8 cellular contexts compared by ENCODE assay signal in genomic region chr17:76672270-76672851, GRCh38. TPM values are rescaled to one million over a fixed set of nuclear protein-coding genes. Genes with fewer than 3 reads are reported as not detected.
DNase-seq lines count a peak whose midpoint lies in the region; ATAC-seq, FAIRE-seq and TF ChIP-seq lines count a peak whose summit lies in the region.

No MANE protein-coding gene starts in this region.

- no peaks in the 10 kb centered on the region for H3K36me3 Mint-ChIP-seq in activated T-cell treated with anti-CD3 and anti-CD28 coated beads, Interleukin-2, amount 50 U/mL, for 72 hours (ENCODE audit: insufficient read depth in 2 of 2)
- no peaks in the 10 kb centered on the region for H3K36me3 Mint-ChIP-seq in activated T-helper 1 cell treated with anti-CD3 and anti-CD28 coated beads, Interleukin-12 subunit alpha, Interleukin-12 subunit beta, Interleukin-2, Interleukin-4 antibody, amounts not matched to agents 30 ng/mL and 10 ng/mL and 1 ng/mL, durations not matched to agents 14 hours and 24 hours and 36 hours (ENCODE audit: low read depth)

- H3K27me3 ChIP-seq in suprapubic skin, result no peaks in the 10 kb centered on the region

- TF ChIP-seq EP300 in suprapubic skin (IDR thresholded peaks at IDR 0.05), result no peak

- H3K9ac ChIP-seq in kidney (ENCODE audit: low read length in 2 of 2), result peak overlapping the region; percentile 65 to 94

- intact Hi-C loops in activated T-helper 1 cell treated with anti-CD3 and anti-CD28 coated beads, Interleukin-12 subunit alpha, Interleukin-12 subunit beta, Interleukin-2, Interleukin-4 antibody, amounts not matched to agents 30 ng/mL and 10 ng/mL and 1 ng/mL, durations not matched to agents 14 hours and 24 hours and 36 hours (cut with micrococcal nuclease), result loop anchor here (5.0 kb wide), 1 partner anchor 150 kb away; no protein-coding TSS in a partner anchor
- intact Hi-C loops in kidney (cut with DNase I), result no loop called here

- ATAC-seq in activated T-cell treated with anti-CD3 and anti-CD28 coated beads, Interleukin-2, amount 50 U/mL, for 72 hours (replicated peaks in 1 of 2), result no peak
- ATAC-seq in GM21447 (IDR thresholded peaks at IDR 0.05; ENCODE audit: unreplicated experiment), result no peak

- no peaks in the 10 kb centered on the region for H3K36me3 ChIP-seq in kidney (ENCODE audit: control insufficient read depth in 1 of 2, insufficient read depth in 2 of 2, low read length in 2 of 2)
- H3K36me3 ChIP-seq in suprapubic skin, result peaks cover under 1% of the 10 kb centered on the region

- WGBS in suprapubic skin, result 52% methylated on average over 13 of the region's 13 CpGs

- H3K27ac ChIP-seq in kidney (ENCODE audit: low read depth in 2 of 2, low read length in 2 of 2) (peak overlapping the region; percentile 88 to 95), suprapubic skin (peak overlapping the region; percentile 90)

- H3K27ac Mint-ChIP-seq in activated T-cell treated with anti-CD3 and anti-CD28 coated beads, Interleukin-2, amount 50 U/mL, for 72 hours, result peak overlapping the region; percentile 83
- H3K27ac Mint-ChIP-seq in activated T-helper 1 cell treated with anti-CD3 and anti-CD28 coated beads, Interleukin-12 subunit alpha, Interleukin-12 subunit beta, Interleukin-2, Interleukin-4 antibody, amounts not matched to agents 30 ng/mL and 10 ng/mL and 1 ng/mL, durations not matched to agents 14 hours and 24 hours and 36 hours, result peak overlapping the region; percentile 90

- peaks cover 54% of the 10 kb centered on the region for H3K4me1 Mint-ChIP-seq in activated T-cell treated with anti-CD3 and anti-CD28 coated beads, Interleukin-2, amount 50 U/mL, for 72 hours (ENCODE audit: low read depth)
- peaks cover 30% of the 10 kb centered on the region for H3K4me1 Mint-ChIP-seq in activated T-helper 1 cell treated with anti-CD3 and anti-CD28 coated beads, Interleukin-12 subunit alpha, Interleukin-12 subunit beta, Interleukin-2, Interleukin-4 antibody, amounts not matched to agents 30 ng/mL and 10 ng/mL and 1 ng/mL, durations not matched to agents 14 hours and 24 hours and 36 hours (ENCODE audit: low read depth)

- no peak for FAIRE-seq in kidney (lab: Jason Lieb, UNC)

- H3K27me3 Mint-ChIP-seq in activated T-cell treated with anti-CD3 and anti-CD28 coated beads, Interleukin-2, amount 50 U/mL, for 72 hours (ENCODE audit: low read depth), result no peaks in the 10 kb centered on the region
- peaks cover 5% of the 10 kb centered on the region for H3K27me3 Mint-ChIP-seq in activated T-helper 1 cell treated with anti-CD3 and anti-CD28 coated beads, Interleukin-12 subunit alpha, Interleukin-12 subunit beta, Interleukin-2, Interleukin-4 antibody, amounts not matched to agents 30 ng/mL and 10 ng/mL and 1 ng/mL, durations not matched to agents 14 hours and 24 hours and 36 hours (ENCODE audit: insufficient read depth)

- no peak for TF ChIP-seq POLR2A in suprapubic skin (IDR thresholded peaks at IDR 0.05)

- peaks cover 0 to 3% of the 10 kb centered on the region in 2 donors for H3K9me3 Mint-ChIP-seq in activated T-cell treated with anti-CD3 and anti-CD28 coated beads, Interleukin-2, amount 50 U/mL, for 72 hours
- no peaks in the 10 kb centered on the region for H3K9me3 Mint-ChIP-seq in activated T-helper 1 cell treated with anti-CD3 and anti-CD28 coated beads, Interleukin-12 subunit alpha, Interleukin-12 subunit beta, Interleukin-2, Interleukin-4 antibody, amounts not matched to agents 30 ng/mL and 10 ng/mL and 1 ng/mL, durations not matched to agents 14 hours and 24 hours and 36 hours

- H3K4me1 ChIP-seq in kidney (ENCODE audit: control insufficient read depth in 1 of 2, insufficient read depth in 1 of 2, low read depth in 1 of 2, low read length in 2 of 2) (peaks cover 14 to 16% of the 10 kb centered on the region in 2 donors), suprapubic skin (peaks cover 26% of the 10 kb centered on the region)

- no peak for TF ChIP-seq CTCF in kidney (IDR thresholded peaks at IDR 0.05; ENCODE audit: borderline replicate concordance, extremely low read depth, insufficient read depth)
- TF ChIP-seq CTCF in suprapubic skin (IDR thresholded peaks at IDR 0.05), result no peak

- H3K4me3 ChIP-seq in kidney (ENCODE audit: low read length in 2 of 2), result peak overlapping the region; percentile 73 to 92
- H3K4me3 ChIP-seq in suprapubic skin, result peak overlapping the region; percentile 62

- DNase-seq in activated T-cell treated with anti-CD3 and anti-CD28 coated beads, Interleukin-2, amount 50 U/mL, for 72 hours, result no peak
- DNase-seq in activated T-cell treated with anti-CD3 and anti-CD28 coated beads for 4 hours, result no peak
- no peak for DNase-seq in activated T-helper 1 cell treated with anti-CD3 and anti-CD28 coated beads, Interleukin-12 subunit alpha, Interleukin-12 subunit beta, Interleukin-2, Interleukin-4 antibody, amounts not matched to agents 30 ng/mL and 10 ng/mL and 1 ng/mL, durations not matched to agents 14 hours and 24 hours and 36 hours (ENCODE audit: low spot score)
- DNase-seq in kidney, result no peak
- no peak for DNase-seq in suprapubic skin (ENCODE audit: low spot score in 2 of 2)
- DNase-seq in hypothalamus (lab: John Stamatoyannopoulos, UW), result no peak
- no peak for DNase-seq in ureter (ENCODE audit: low spot score)

- peak overlapping the region; percentile 90 to 96 for H3K4me3 Mint-ChIP-seq in activated T-cell treated with anti-CD3 and anti-CD28 coated beads, Interleukin-2, amount 50 U/mL, for 72 hours
- H3K4me3 Mint-ChIP-seq in activated T-helper 1 cell treated with anti-CD3 and anti-CD28 coated beads, Interleukin-12 subunit alpha, Interleukin-12 subunit beta, Interleukin-2, Interleukin-4 antibody, amounts not matched to agents 30 ng/mL and 10 ng/mL and 1 ng/mL, durations not matched to agents 14 hours and 24 hours and 36 hours, result peak overlapping the region; percentile 93

- H3K9me3 ChIP-seq in kidney (ENCODE audit: control insufficient read depth in 1 of 2, low read length in 2 of 2) (no peaks in the 10 kb centered on the region), suprapubic skin (no peaks in the 10 kb centered on the region)

RNA-seq across cellular contexts. Expression of gene ST6GALNAC1, which starts 28.8 kb away (rescaled TPM):
- total RNA-seq in activated T-cell treated with anti-CD3 and anti-CD28 coated beads, Interleukin-2, amount 50 U/mL, for 72 hours, result 1 to 10 TPM in 1 of 2 donors, under 1 TPM in 1; 0.44 to 1.8 TPM
- 0.78 and 0.83 TPM in 2 replicates for total RNA-seq in activated T-helper 1 cell treated with anti-CD3 and anti-CD28 coated beads, Interleukin-12 subunit alpha, Interleukin-12 subunit beta, Interleukin-2, Interleukin-4 antibody, amounts not matched to agents 30 ng/mL and 10 ng/mL and 1 ng/mL, durations not matched to agents 14 hours and 24 hours and 36 hours
- 0.31 TPM for total RNA-seq in kidney
- polyA plus RNA-seq in kidney (ENCODE audit: insufficient read depth, low read depth, low replicate concordance), result not detected
- 1 to 10 TPM in 3 of 4 donors, under 1 TPM in 1; 0.38 to 3.7 (median 1.3) TPM for total RNA-seq in suprapubic skin
- 11.3 TPM for total RNA-seq in ureter

RNA-seq across cellular contexts. Expression of gene MXRA7, which starts 38.4 kb away (rescaled TPM):
- 10 to 100 TPM; 17.4 to 21.8 TPM for total RNA-seq in activated T-cell treated with anti-CD3 and anti-CD28 coated beads, Interleukin-2, amount 50 U/mL, for 72 hours
- 3.8 and 5.1 TPM in 2 replicates for total RNA-seq in activated T-helper 1 cell treated with anti-CD3 and anti-CD28 coated beads, Interleukin-12 subunit alpha, Interleukin-12 subunit beta, Interleukin-2, Interleukin-4 antibody, amounts not matched to agents 30 ng/mL and 10 ng/mL and 1 ng/mL, durations not matched to agents 14 hours and 24 hours and 36 hours
- total RNA-seq in kidney (130 TPM), suprapubic skin (10 to 100 TPM; 44.5 to 67.8 (median 56.9) TPM), ureter (129 TPM)
- 72.4 TPM for polyA plus RNA-seq in kidney (ENCODE audit: insufficient read depth, low read depth, low replicate concordance)

RNA-seq across cellular contexts. Expression of gene JMJD6, which starts 54.0 kb away (rescaled TPM):
- 10 to 100 TPM; 56.5 to 67.2 TPM for total RNA-seq in activated T-cell treated with anti-CD3 and anti-CD28 coated beads, Interleukin-2, amount 50 U/mL, for 72 hours
- total RNA-seq in activated T-helper 1 cell treated with anti-CD3 and anti-CD28 coated beads, Interleukin-12 subunit alpha, Interleukin-12 subunit beta, Interleukin-2, Interleukin-4 antibody, amounts not matched to agents 30 ng/mL and 10 ng/mL and 1 ng/mL, durations not matched to agents 14 hours and 24 hours and 36 hours, result 80.5 TPM in 2 replicates
- total RNA-seq in kidney (23.6 TPM), suprapubic skin (10 to 100 TPM; 13.8 to 22.1 (median 17.7) TPM), ureter (28.2 TPM)
- 34.3 TPM for polyA plus RNA-seq in kidney (ENCODE audit: insufficient read depth, low read depth, low replicate concordance)

RNA-seq across cellular contexts. Expression of gene METTL23, which starts 54.3 kb away (rescaled TPM):
- total RNA-seq in activated T-cell treated with anti-CD3 and anti-CD28 coated beads, Interleukin-2, amount 50 U/mL, for 72 hours, result 10 to 100 TPM; 25.4 to 30.7 TPM
- total RNA-seq in activated T-helper 1 cell treated with anti-CD3 and anti-CD28 coated beads, Interleukin-12 subunit alpha, Interleukin-12 subunit beta, Interleukin-2, Interleukin-4 antibody, amounts not matched to agents 30 ng/mL and 10 ng/mL and 1 ng/mL, durations not matched to agents 14 hours and 24 hours and 36 hours, result 35.5 and 38.2 TPM in 2 replicates
- 38.2 TPM for total RNA-seq in kidney
- 53.0 TPM for polyA plus RNA-seq in kidney (ENCODE audit: insufficient read depth, low read depth, low replicate concordance)
- 10 to 100 TPM; 20.6 to 29.9 (median 23.0) TPM for total RNA-seq in suprapubic skin
- 28.5 TPM for total RNA-seq in ureter
